In genomic region chr4:87006531-87007344, GRCh38 we compare ENCODE assay signal across 9 cellular contexts.
DNase-seq lines count a peak whose midpoint lies in the region; ATAC-seq, FAIRE-seq and TF ChIP-seq lines count a peak whose summit lies in the region.
"Had no signal": no experiment of that assay in that cellular context is flagged by ENCODE, and none has a peak within 500 bp of the region (broad histone marks: within the 10 kb centered on the region; RNA-seq: fewer than 3 reads in every experiment).

No MANE protein-coding gene starts in this region.

- no peaks in the 10 kb centered on the region for H3K9me3 ChIP-seq in kidney (ENCODE audit: control insufficient read depth in 1 of 2, low read length in 2 of 2)

- H3K27ac Mint-ChIP-seq in central memory CD8-positive, alpha-beta T cell (ENCODE audit: low read depth): peak overlapping the region; percentile 96

- peak; percentile 70 for ATAC-seq in GM19025 (IDR thresholded peaks at IDR 0.05; ENCODE audit: low read depth, unreplicated experiment)
- peak; percentile 76 for ATAC-seq in HG03280 (IDR thresholded peaks at IDR 0.05; ENCODE audit: unreplicated experiment)
- peak; percentile 78 for ATAC-seq in central memory CD8-positive, alpha-beta T cell (replicated peaks; ENCODE audit: extremely low read depth, poor library complexity, severe bottlenecking)

- peak; percentile 88 to 91 for DNase-seq in AML-193 (lab: John Stamatoyannopoulos, UW)
- peak; percentile 82 for DNase-seq in NCI-H345 (lab: John Stamatoyannopoulos, UW)
- DNase-seq in activated CD4-positive, CD25-positive, alpha-beta regulatory T cell treated with anti-CD3 and anti-CD28 coated beads, Interleukin-2, amount 50 U/mL, for 16 hours (ENCODE audit: low read depth, low spot score): peak; percentile 71
- DNase-seq in central memory CD8-positive, alpha-beta T cell (ENCODE audit: low spot score in 2 of 2): peak; percentile 87 to 88
- DNase-seq in kidney: peak; percentile 98
- peak; percentile 70 to 83 for DNase-seq in stimulated activated CD4-positive, alpha-beta T cell treated with anti-CD3 and anti-CD28 coated beads, Interleukin-15, amount 100 ng/mL, for 1 hour (ENCODE audit: low read depth in 1 of 2, low spot score in 1 of 2)

- H3K4me1 Mint-ChIP-seq in central memory CD8-positive, alpha-beta T cell: peaks cover 49% of the 10 kb centered on the region

- intact Hi-C loops in kidney (cut with DNase I): no loop called here

- H3K4me3 ChIP-seq in kidney (ENCODE audit: low read length in 2 of 2): peak overlapping the region; percentile 81 to 95

- H3K36me3 Mint-ChIP-seq in central memory CD8-positive, alpha-beta T cell (ENCODE audit: insufficient read depth): peaks cover 19% of the 10 kb centered on the region

- H3K36me3 ChIP-seq in kidney (ENCODE audit: control insufficient read depth in 1 of 2, insufficient read depth in 2 of 2, low read length in 2 of 2): no peaks in the 10 kb centered on the region

- H3K4me3 Mint-ChIP-seq in central memory CD8-positive, alpha-beta T cell: peak overlapping the region; percentile 87

- H3K9ac ChIP-seq in kidney (ENCODE audit: low read length in 2 of 2): peak overlapping the region; percentile 86 to 98

- TF ChIP-seq CTCF in kidney (IDR thresholded peaks at IDR 0.05; ENCODE audit: borderline replicate concordance, extremely low read depth, insufficient read depth): no peak

- FAIRE-seq in kidney (lab: Jason Lieb, UNC): no peak
- FAIRE-seq: colon had no signal

- peaks cover 13 to 19% of the 10 kb centered on the region in 2 donors for H3K4me1 ChIP-seq in kidney (ENCODE audit: control insufficient read depth in 1 of 2, insufficient read depth in 1 of 2, low read depth in 1 of 2, low read length in 2 of 2)

- no peaks in the 10 kb centered on the region for H3K9me3 Mint-ChIP-seq in central memory CD8-positive, alpha-beta T cell

- H3K27ac ChIP-seq in kidney (ENCODE audit: low read depth in 2 of 2, low read length in 2 of 2): peak overlapping the region; percentile 95 to 96

- H3K27me3 Mint-ChIP-seq in central memory CD8-positive, alpha-beta T cell: no peaks in the 10 kb centered on the region

Comparison
In these comparisons a context has a peak if more than half of its experiments do, and no peak if none do; other contexts are left out.
1. Peak in every context shown above with its lines: DNase-seq, ATAC-seq, H3K4me3 ChIP-seq and H3K27ac ChIP-seq.